ENCODE assay signal across 9 cellular contexts in the genomic region with DNA sequence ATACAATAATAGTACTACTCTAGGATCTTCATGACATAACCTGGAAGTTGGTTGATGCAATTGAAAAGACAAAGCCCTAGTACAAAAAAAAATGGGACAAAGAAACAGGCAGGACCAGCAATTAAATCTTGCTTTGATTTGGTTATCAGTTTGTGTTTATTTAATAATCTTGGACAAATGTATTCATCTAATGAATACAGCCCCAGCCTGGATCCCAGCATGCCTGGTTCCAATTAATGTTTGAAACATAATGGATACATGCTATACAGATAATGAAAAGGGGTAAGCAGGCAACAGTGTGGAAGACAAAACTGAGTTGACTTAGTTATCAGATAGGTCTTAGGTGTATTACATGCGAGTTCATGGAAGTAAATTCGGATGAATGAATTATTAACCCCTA.
"Had no signal": no experiment of that assay in that cellular context is flagged by ENCODE, and none has a peak within 500 bp of the region (broad histone marks: within the 10 kb centered on the region; RNA-seq: fewer than 3 reads in every experiment).

No MANE protein-coding gene starts in this region.

- H3K4me2 ChIP-seq: GM23338 had no signal

- DNase-seq: GM23248, GOT3, H7, H9, HCEC 1CT, HFFc6 had no signal

- ATAC-seq: GM23338, HCT116 had no signal

- H3K4me3 ChIP-seq: GM23248, GM23338, HAP-1 had no signal

- H3K9me3 ChIP-seq: HAP-1 had no signal

- H3K9ac ChIP-seq: GM23248 had no signal

- H3K27ac ChIP-seq: GM23248 had no signal

- H2AFZ ChIP-seq: GM23248, GM23338 had no signal

- H3K36me3 ChIP-seq: HAP-1 had no signal
